7 cellular contexts compared by ENCODE assay signal in the genomic region with DNA sequence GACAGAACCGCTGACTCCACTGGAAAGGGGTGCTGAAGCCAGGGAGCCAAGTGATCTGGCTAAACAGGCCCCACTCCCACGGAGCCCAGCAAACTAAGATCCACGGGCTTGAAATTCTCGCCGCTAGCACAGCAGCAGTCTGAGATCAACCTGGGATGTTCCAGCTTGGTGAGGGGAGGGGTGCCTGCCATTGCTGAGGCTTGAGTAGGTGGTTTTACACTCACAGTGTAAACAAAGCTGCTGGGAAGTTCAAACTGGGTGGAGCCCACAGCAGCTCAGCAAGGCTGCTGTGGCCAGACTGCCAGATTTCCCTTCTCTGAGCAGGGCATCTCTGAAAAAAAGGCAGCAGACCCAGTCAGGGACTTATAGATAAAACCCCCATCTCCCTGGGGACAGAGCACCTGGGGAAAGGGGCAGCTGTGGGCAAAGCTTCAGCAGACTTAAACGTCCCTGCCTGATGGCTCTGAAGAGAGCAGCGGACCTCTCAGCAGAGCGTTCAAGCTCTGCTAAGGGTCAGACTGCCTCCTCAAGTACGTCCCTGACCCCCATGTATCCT.
A peak's percentile ranks its signal among the peaks of the same experiment; 100 is the strongest.
DNase-seq lines count a peak whose midpoint lies in the region; ATAC-seq and TF ChIP-seq lines count a peak whose summit lies in the region.
"Not testable (repeated sequence)": the region's sequence is repeated elsewhere in the genome, so short reads cannot be mapped to it uniquely, and the experiment has no call there.

No MANE protein-coding gene starts in this region.

- peak overlapping the region; percentile 35 for H3K4me3 Mint-ChIP-seq in Caco-2 (ENCODE audit: unreplicated experiment)
- not testable (repeated sequence) for H3K4me3 Mint-ChIP-seq in H9, nephron progenitor cell
- H3K4me3 Mint-ChIP-seq in activated B cell treated with CpG ODN at 0.5 μM for 24 hours: peak overlapping the region; percentile 50

- not testable (repeated sequence) for TF ChIP-seq CTCF in Caco-2 (IDR thresholded peaks at IDR 0.05; ENCODE audit: insufficient read depth in 1 of 2, low read depth in 1 of 2, low read length in 1 of 2, severe bottlenecking in 1 of 2, unreplicated experiment in 1 of 2); H9 (conservative IDR thresholded peaks at IDR 0.05); activated B cell treated with CpG ODN at 0.5 μM for 24 hours (IDR thresholded peaks at IDR 0.05); epithelial cell of esophagus (IDR thresholded peaks at IDR 0.05; ENCODE audit: insufficient read depth, low read depth, low read length, missing control alignments); nephron progenitor cell (IDR thresholded peaks at IDR 0.05)

- H3K18ac ChIP-seq in H9 (ENCODE audit: insufficient read length, low read depth, low read length): not testable (repeated sequence)

- not testable (repeated sequence) for H2BK5ac ChIP-seq in H9 (ENCODE audit: insufficient read length, low read length)

- peaks cover 18% of the 10 kb centered on the region for H3K4me1 ChIP-seq in Caco-2
- not testable (repeated sequence) for H3K4me1 ChIP-seq in H9 (ENCODE audit: insufficient read depth, low read length)

- H3K27ac Mint-ChIP-seq in Caco-2 (ENCODE audit: unreplicated experiment) (peak overlapping the region; percentile 20), activated B cell treated with CpG ODN at 0.5 μM for 24 hours (peak overlapping the region; percentile 80)
- H3K27ac Mint-ChIP-seq in H9, nephron progenitor cell: not testable (repeated sequence)

- H2AK5ac ChIP-seq in H9 (ENCODE audit: insufficient read length, low read length): not testable (repeated sequence)

- H3K4me1 Mint-ChIP-seq in Caco-2 (ENCODE audit: low read depth, unreplicated experiment): not testable (repeated sequence)
- H3K4me1 Mint-ChIP-seq in H9 (peaks cover 8 to 11% of the 10 kb centered on the region in 2 experiments), activated B cell treated with CpG ODN at 0.5 μM for 24 hours (peaks cover 62% of the 10 kb centered on the region), nephron progenitor cell (peaks cover 12% of the 10 kb centered on the region)

- not testable (repeated sequence) for H3K4ac ChIP-seq in H9 (ENCODE audit: low read depth, low read length)

- not testable (repeated sequence) for H3K27me3 Mint-ChIP-seq in Caco-2 (ENCODE audit: insufficient read depth, unreplicated experiment); activated B cell treated with CpG ODN at 0.5 μM for 24 hours
- H3K27me3 Mint-ChIP-seq in H9 (ENCODE audit: low read depth) (peaks cover 12% of the 10 kb centered on the region), nephron progenitor cell (ENCODE audit: low read depth, poor library complexity) (peaks cover 19% of the 10 kb centered on the region)

- H3K79me2 ChIP-seq in H9 (ENCODE audit: insufficient read depth, low read length): not testable (repeated sequence)

- not testable (repeated sequence) for H3K14ac ChIP-seq in H9 (ENCODE audit: insufficient read depth, low read length)

- H4K91ac ChIP-seq in H9 (ENCODE audit: insufficient read length, low read depth, low read length): not testable (repeated sequence)

- not testable (repeated sequence) for H3K79me1 ChIP-seq in H9 (ENCODE audit: insufficient read depth, low read depth, low read length, poor library complexity, severe bottlenecking)

- H3K9me3 ChIP-seq in Caco-2; H9 (ENCODE audit: control insufficient read depth, low read depth, low read length): not testable (repeated sequence)

- no CpG with 5 or more reads among the region's 9 CpGs for WGBS in H9 (ENCODE audit: extremely low coverage, insufficient read length, low lambda C conversion rate)

- H3K23me2 ChIP-seq in H9 (ENCODE audit: insufficient read length, low read depth, low read length, poor library complexity, severe bottlenecking): not testable (repeated sequence)

- ATAC-seq in activated B cell treated with CpG ODN at 0.5 μM for 24 hours (ENCODE audit: low read depth): peak; percentile 23

- peak; percentile 40 to 43 for DNase-seq in Caco-2
- DNase-seq in H9: not testable (repeated sequence)
- DNase-seq in NCI-H2171 treated with DMSO at 0.1 percent for 48 hours (lab: John Stamatoyannopoulos, UW): peak; percentile 19
- DNase-seq in NCI-H82 treated with DMSO at 0.1 percent for 48 hours (lab: John Stamatoyannopoulos, UW; ENCODE audit: unreplicated experiment): peak; percentile 14
- peak; percentile 45 for DNase-seq in activated B cell treated with CpG ODN at 0.5 μM for 24 hours
- DNase-seq in epithelial cell of esophagus (ENCODE audit: low read depth): peak; percentile 66
- peak; percentile 4 for DNase-seq in nephron progenitor cell

- POLR2A ChIA-PET in Caco-2 (lab: Charles Lee): not testable (repeated sequence)
- POLR2A ChIA-PET in activated B cell treated with CpG ODN at 0.5 μM for 24 hours (lab: Charles Lee): interaction anchor here (0.7 to 3.6 kb wide), 10 partner anchors 10 to 801 kb away, joined by 3 to 40 read pairs (median 4); partner anchors contain the start of genes HNRNPD and RASGEF1B

- H3K4me2 ChIP-seq in H9 (ENCODE audit: insufficient read depth, insufficient read length, low read length): not testable (repeated sequence)

- not testable (repeated sequence) for H2AFZ ChIP-seq in H9 (ENCODE audit: low read length)

- H2BK12ac ChIP-seq in H9 (ENCODE audit: insufficient read length, low read depth, low read length): not testable (repeated sequence)

- H3K27ac ChIP-seq in H9 (ENCODE audit: insufficient read length, low read depth, low read length): not testable (repeated sequence)

- not testable (repeated sequence) for H4K5ac ChIP-seq in H9 (ENCODE audit: insufficient read length, low read depth, low read length)

- not testable (repeated sequence) for H3K23ac ChIP-seq in H9 (ENCODE audit: insufficient read length, low read depth, low read length)

- CTCF ChIA-PET in Caco-2 (lab: Charles Lee) (interaction anchor here (1.1 to 5.4 kb wide), 2 partner anchors 11 to 13 kb away, joined by 6 to 44 read pairs; no protein-coding TSS in a partner anchor), activated B cell treated with CpG ODN at 0.5 μM for 24 hours (lab: Charles Lee) (interaction anchor here (1.2 to 3.2 kb wide), 3 partner anchors 13 to 88 kb away, joined by 4 to 20 read pairs (median 8); no protein-coding TSS in a partner anchor)

- H3K36me3 ChIP-seq in Caco-2 (ENCODE audit: control insufficient read depth, insufficient read depth, low read length): not testable (repeated sequence)

- H4K8ac ChIP-seq in H9 (replicated peaks; ENCODE audit: insufficient read length, low read depth, low read length): not testable (repeated sequence)

- H3K9me3 Mint-ChIP-seq in Caco-2 (ENCODE audit: unreplicated experiment); H9; activated B cell treated with CpG ODN at 0.5 μM for 24 hours; nephron progenitor cell: not testable (repeated sequence)

- 0 out of 2 replicates have a peak overlapping the region, but pooled peaks have one; percentile 94 for H2BK15ac ChIP-seq in H9 (ENCODE audit: low read depth, low read length)

- not testable (repeated sequence) for H2BK120ac ChIP-seq in H9 (ENCODE audit: low read depth, low read length, poor library complexity, severe bottlenecking)

- H3K36me3 Mint-ChIP-seq in Caco-2 (ENCODE audit: insufficient read depth, unreplicated experiment); H9 (ENCODE audit: insufficient read depth in 1 of 3, low read depth in 3 of 3); activated B cell treated with CpG ODN at 0.5 μM for 24 hours (ENCODE audit: low read depth); nephron progenitor cell (ENCODE audit: low read depth): not testable (repeated sequence)

- not testable (repeated sequence) for H3K9ac ChIP-seq in H9 (ENCODE audit: extremely low read depth, insufficient read length, low read length)

- not testable (repeated sequence) for H3T11ph ChIP-seq in H9 (ENCODE audit: low read length)

- H3K4me3 ChIP-seq in Caco-2 (ENCODE audit: low read depth, low read length); epithelial cell of esophagus (ENCODE audit: low read length): not testable (repeated sequence)

- not testable (repeated sequence) for BruUV-seq in Caco-2 (replicated peaks; lab: Mats Ljungman, UMichigan)

- H4K20me1 ChIP-seq in H9 (ENCODE audit: control insufficient read depth, insufficient read depth, insufficient read length): not testable (repeated sequence)

- H2BK20ac ChIP-seq in H9 (ENCODE audit: low read depth, low read length, poor library complexity, severe bottlenecking): not testable (repeated sequence)

- not testable (repeated sequence) for H3K56ac ChIP-seq in H9 (ENCODE audit: insufficient read length, low read depth, low read length)

- H3K27me3 ChIP-seq in Caco-2 (replicated peaks; ENCODE audit: control insufficient read depth, insufficient read depth, low read length); H9 (ENCODE audit: insufficient read depth, low read length): not testable (repeated sequence)

- intact Hi-C loops in Caco-2 (cut with micrococcal nuclease; ENCODE audit: unreplicated experiment) (loop anchor here (1.0 kb wide), 1 partner anchor 13 kb away; no protein-coding TSS in a partner anchor), activated B cell treated with CpG ODN at 0.5 μM for 24 hours (cut with micrococcal nuclease) (loop anchor here (1.0 to 5.0 kb wide), 2 partner anchors 13 to 665 kb away; no protein-coding TSS in a partner anchor)
